In genomic region chr9:123251741-123252140, GRCh38 we compare ENCODE assay signal across 18 cellular contexts. TPM values are rescaled to one million over a fixed set of nuclear protein-coding genes. Genes with fewer than 3 reads are reported as not detected.
A peak's percentile ranks its signal among the peaks of the same experiment; 100 is the strongest.
DNase-seq lines count a peak whose midpoint lies in the region; ATAC-seq and TF ChIP-seq lines count a peak whose summit lies in the region.
"Had no signal": no experiment of that assay in that cellular context is flagged by ENCODE, and none has a peak within 500 bp of the region (broad histone marks: within the 10 kb centered on the region; RNA-seq: fewer than 3 reads in every experiment).

No MANE protein-coding gene starts in this region.

- no peaks in the 10 kb centered on the region for H3K9me3 ChIP-seq in DOHH2 (ENCODE audit: control insufficient read depth, insufficient read depth, low read length)
- H3K9me3 ChIP-seq in effector memory CD4-positive, alpha-beta T cell (ENCODE audit: control insufficient read depth, low read length): no peaks in the 10 kb centered on the region
- H3K9me3 ChIP-seq: SK-N-SH, suprapubic skin had no signal

- ATAC-seq in left colon: peak; percentile 35
- ATAC-seq: HCT116 had no signal

- no peaks in the 10 kb centered on the region for H3K27me3 ChIP-seq in DOHH2 (ENCODE audit: control insufficient read depth, low read length)
- H3K27me3 ChIP-seq in effector memory CD4-positive, alpha-beta T cell (replicated peaks; ENCODE audit: control insufficient read depth, insufficient read depth, low read length, poor library complexity, severe bottlenecking): no peaks in the 10 kb centered on the region
- H3K27me3 ChIP-seq: suprapubic skin had no signal

- peaks cover 100% of the 10 kb centered on the region for H3K79me2 ChIP-seq in DOHH2 (ENCODE audit: control insufficient read depth, low read length)

- H3K36me3 ChIP-seq in DOHH2 (ENCODE audit: control insufficient read depth, low read length): peaks cover 42% of the 10 kb centered on the region
- H3K36me3 ChIP-seq in effector memory CD4-positive, alpha-beta T cell (ENCODE audit: control insufficient read depth, insufficient read depth, low read length): no peaks in the 10 kb centered on the region
- H3K36me3 ChIP-seq: suprapubic skin had no signal

- peak overlapping the region; percentile 7; the same call in 1 of the 2 replicates for H3K27ac ChIP-seq in DOHH2 (ENCODE audit: low read depth, low read length)
- H3K27ac ChIP-seq in effector memory CD4-positive, alpha-beta T cell (ENCODE audit: insufficient read depth, low read length, poor library complexity, severe bottlenecking): no peak overlapping the region
- H3K27ac ChIP-seq: HL-60, suprapubic skin had no signal

- intact Hi-C loops in left colon (cut with DNase I, micrococcal nuclease): no loop called here

- peak; percentile 20 for DNase-seq in NCI-H1092 treated with DMSO at 0.1 percent for 48 hours (lab: John Stamatoyannopoulos, UW)
- DNase-seq in NCI-H69 (lab: John Stamatoyannopoulos, UW): peak; percentile 88
- DNase-seq in left colon: peak in 1 of 2 donors; percentile 60
- no peak for DNase-seq in GM10266 (ENCODE audit: extremely low spot score)
- no peak for DNase-seq in activated effector memory CD4-positive, alpha-beta T cell treated with Interleukin-2 at 50 U/mL for 16 hours
- DNase-seq in effector memory CD4-positive, alpha-beta T cell: no peak
- DNase-seq: activated CD4-positive, alpha-beta T cell treated with anti-CD3 and anti-CD28 coated beads for 1 hour; activated gamma-delta T cell treated with Interleukin-2 at 50 U/mL for 16 hours; aorta; hypothalamus; kidney; SK-N-SH; stimulated activated CD4-positive, alpha-beta T cell treated with anti-CD3 and anti-CD28 coated beads, Interleukin-4, amount 100 ng/mL, for 1 hour; T1000 had no signal

- no peaks in the 10 kb centered on the region for H3K9me2 ChIP-seq in DOHH2 (replicated peaks; ENCODE audit: control insufficient read depth, low read length)
- H3K9me2 ChIP-seq: SK-N-SH had no signal

- peaks cover 96% of the 10 kb centered on the region for H3K4me1 ChIP-seq in DOHH2 (ENCODE audit: control insufficient read depth, low read length)
- H3K4me1 ChIP-seq in effector memory CD4-positive, alpha-beta T cell (ENCODE audit: control insufficient read depth, insufficient read depth, low read length, poor library complexity, severe bottlenecking): no peaks in the 10 kb centered on the region
- H3K4me1 ChIP-seq: suprapubic skin had no signal

- peaks cover 15% of the 10 kb centered on the region for H3F3A ChIP-seq in DOHH2 (ENCODE audit: control insufficient read depth, insufficient read depth)

- TF ChIP-seq CTCF in DOHH2 (IDR thresholded peaks at IDR 0.05; ENCODE audit: low read depth, low read length, poor library complexity, severe bottlenecking) (no peak), GM10266 (IDR thresholded peaks at IDR 0.05; ENCODE audit: control insufficient read depth, insufficient read depth, low read depth, missing control alignments) (no peak)

- H3K4me3 ChIP-seq in DOHH2 (ENCODE audit: low read length): no peak overlapping the region
- H3K4me3 ChIP-seq in effector memory CD4-positive, alpha-beta T cell (ENCODE audit: insufficient read depth, low read depth, low read length, poor library complexity, severe bottlenecking): no peak overlapping the region
- H3K4me3 ChIP-seq: suprapubic skin had no signal

- H3K4me2 ChIP-seq in DOHH2 (ENCODE audit: low read length): peak overlapping the region; percentile 42
- H3K4me2 ChIP-seq: SK-N-SH had no signal

- H4K20me1 ChIP-seq in DOHH2 (ENCODE audit: control insufficient read depth, insufficient read depth, low read depth, low read length): peaks cover 30% of the 10 kb centered on the region

RNA-seq across cellular contexts. Expression of gene STRBP, which starts 16.6 kb away (rescaled TPM):
- 10 to 100 TPM; 46.5 to 47.2 TPM for total RNA-seq in left colon

Comparison
In these comparisons a context has a peak if more than half of its experiments do, and no peak if none do; other contexts are left out.
1. DNase-seq: peak in NCI-H1092 treated with DMSO at 0.1 percent for 48 hours (single experiment) and NCI-H69 (single experiment); none in GM10266 (single experiment), activated effector memory CD4-positive, alpha-beta T cell treated with Interleukin-2 at 50 U/mL for 16 hours (single experiment) and effector memory CD4-positive, alpha-beta T cell (0 of 3).